In the genomic region with DNA sequence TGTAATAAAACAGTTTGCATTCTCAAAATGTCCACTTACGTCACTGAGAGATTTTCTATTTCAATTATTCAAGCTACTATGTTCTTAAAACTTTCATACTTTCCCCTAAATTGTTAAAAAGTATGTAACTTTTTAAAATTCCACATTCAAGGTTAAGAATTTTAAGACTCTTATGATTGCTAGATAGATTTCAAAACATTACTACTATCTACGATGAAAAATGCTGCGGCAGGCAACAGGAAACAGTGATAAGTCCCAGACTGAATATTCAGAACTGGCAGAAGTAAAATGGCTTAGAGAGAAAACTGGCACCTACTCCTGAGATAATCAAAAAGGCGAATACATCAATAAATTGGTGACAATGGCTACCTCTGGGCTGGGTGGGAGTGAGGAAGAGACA, we compare ENCODE assay signal across 14 cellular contexts.
"Had no signal": no experiment of that assay in that cellular context is flagged by ENCODE, and none has a peak within 500 bp of the region (broad histone marks: within the 10 kb centered on the region; RNA-seq: fewer than 3 reads in every experiment).

No MANE protein-coding gene starts in this region.

- H3K4me1 ChIP-seq: colonic mucosa had no signal

- ATAC-seq: activated T-helper 17 cell treated with anti-CD3 and anti-CD28 coated beads, Interleukin-2, amount 50 U/mL, for 72 hours; stimulated activated naive B cell treated with anti-CD40 and anti-IgM and Interleukin-4, amounts not matched to agents 10 μg/mL and 1 μg/mL and 100 μg/mL, for 72 hours had no signal

- H3K9me3 ChIP-seq: colonic mucosa, transverse colon had no signal

- DNase-seq: activated CD4-positive, alpha-beta T cell treated with anti-CD3 and anti-CD28 coated beads for 1 hour; activated CD4-positive, alpha-beta T cell treated with anti-CD3 and anti-CD28 coated beads, Interleukin-2, amount 50 U/mL, for 4 hours; activated naive CD4-positive, alpha-beta T cell treated with anti-CD3 and anti-CD28 coated beads for 36 hours; caudate nucleus; colonic mucosa; effector CD4-positive, alpha-beta T cell; head of caudate nucleus; immature natural killer cell; retina; stimulated activated CD4-positive, alpha-beta T cell treated with anti-CD3 and anti-CD28 coated beads, Interleukin-4, amount 100 ng/mL, for 1 hour; stimulated activated naive B cell treated with anti-CD40 and anti-IgM and Interleukin-4, amounts not matched to agents 10 μg/mL and 1 μg/mL and 100 μg/mL, for 72 hours; transverse colon had no signal

- H3K36me3 ChIP-seq: colonic mucosa, transverse colon had no signal

- H3K4me3 ChIP-seq: colonic mucosa, transverse colon had no signal

- H3K27ac ChIP-seq: colonic mucosa, transverse colon had no signal

- FAIRE-seq: frontal cortex had no signal

- H3K27me3 ChIP-seq: colonic mucosa, transverse colon had no signal
